29 cellular contexts compared by ENCODE assay signal in genomic region chr6:55977959-55978358, GRCh38.
"Had no signal": no experiment of that assay in that cellular context is flagged by ENCODE, and none has a peak within 500 bp of the region (broad histone marks: within the 10 kb centered on the region; RNA-seq: fewer than 3 reads in every experiment).

No MANE protein-coding gene starts in this region.

- DNase-seq: heart left ventricle; islet precursor cell; left cardiac atrium; lower lobe of right lung; mammary epithelial cell; mesenchymal stem cell; naive thymus-derived CD8-positive, alpha-beta T cell; nephron progenitor cell; occipital lobe; ovary; retina; right cardiac atrium; sigmoid colon; small intestine; spleen; stimulated activated CD4-positive, alpha-beta T cell treated with anti-CD3 and anti-CD28 coated beads, Interleukin-4, amount 100 ng/mL, for 24 hours; stimulated activated naive CD4-positive, alpha-beta T cell; tibial artery; trophoblast cell; upper lobe of right lung had no signal

- H3K9ac ChIP-seq: neural progenitor cell had no signal

- H2AFZ ChIP-seq: neural progenitor cell had no signal

- H3K36me3 Mint-ChIP-seq: naive thymus-derived CD8-positive, alpha-beta T cell; neural progenitor cell; stimulated activated effector memory CD8-positive, alpha-beta T cell treated with anti-CD3 and anti-CD28 coated beads, Interleukin-12 subunit alpha, Interleukin-12 subunit beta, amount 100 ng/mL, for 72 hours had no signal

- H3K4me3 ChIP-seq: heart left ventricle, lower lobe of right lung, neural progenitor cell, ovary, prostate gland, sigmoid colon, spleen, suprapubic skin, thoracic aorta, tibial artery, upper lobe of right lung had no signal

- H3K4me1 Mint-ChIP-seq: naive thymus-derived CD8-positive, alpha-beta T cell; nephron progenitor cell; neural progenitor cell; stimulated activated effector memory CD8-positive, alpha-beta T cell treated with anti-CD3 and anti-CD28 coated beads, Interleukin-12 subunit alpha, Interleukin-12 subunit beta, amount 100 ng/mL, for 72 hours had no signal

- H3K27me3 Mint-ChIP-seq: naive thymus-derived CD8-positive, alpha-beta T cell; stimulated activated naive CD8-positive, alpha-beta T cell treated with anti-CD3 and anti-CD28 coated beads, Interleukin-15, Interleukin-2, amounts not matched to agents 100 ng/mL and 50 ng/mL, for 24 hours had no signal

- H3K27ac Mint-ChIP-seq: naive thymus-derived CD8-positive, alpha-beta T cell; nephron progenitor cell; neural progenitor cell; stimulated activated effector memory CD8-positive, alpha-beta T cell treated with anti-CD3 and anti-CD28 coated beads, Interleukin-12 subunit alpha, Interleukin-12 subunit beta, amount 100 ng/mL, for 72 hours; stimulated activated naive CD8-positive, alpha-beta T cell treated with anti-CD3 and anti-CD28 coated beads, Interleukin-15, Interleukin-2, amounts not matched to agents 100 ng/mL and 50 ng/mL, for 24 hours had no signal

- H3K4me2 ChIP-seq: neural progenitor cell had no signal

- ATAC-seq: heart left ventricle; left cardiac atrium; left lobe of liver; lower lobe of right lung; naive thymus-derived CD8-positive, alpha-beta T cell; right cardiac atrium; stimulated activated effector memory CD8-positive, alpha-beta T cell treated with anti-CD3 and anti-CD28 coated beads, Interleukin-12 subunit alpha, Interleukin-12 subunit beta, amount 100 ng/mL, for 72 hours; upper lobe of right lung had no signal

- H3K4me1 ChIP-seq: heart left ventricle, lower lobe of right lung, neural progenitor cell, prostate gland, sigmoid colon, spleen, suprapubic skin, tibial artery, upper lobe of right lung had no signal

- H3K9me3 Mint-ChIP-seq: nephron progenitor cell; neural progenitor cell; stimulated activated naive CD8-positive, alpha-beta T cell treated with anti-CD3 and anti-CD28 coated beads, Interleukin-15, Interleukin-2, amounts not matched to agents 100 ng/mL and 50 ng/mL, for 24 hours had no signal

- H3K36me3 ChIP-seq: heart left ventricle, lower lobe of right lung, neural progenitor cell, neutrophil, ovary, prostate gland, sigmoid colon, spleen, suprapubic skin, thoracic aorta, tibial artery, upper lobe of right lung had no signal

- H3K4me3 Mint-ChIP-seq: naive thymus-derived CD8-positive, alpha-beta T cell; nephron progenitor cell; neural progenitor cell; stimulated activated effector memory CD8-positive, alpha-beta T cell treated with anti-CD3 and anti-CD28 coated beads, Interleukin-12 subunit alpha, Interleukin-12 subunit beta, amount 100 ng/mL, for 72 hours; stimulated activated naive CD8-positive, alpha-beta T cell treated with anti-CD3 and anti-CD28 coated beads, Interleukin-15, Interleukin-2, amounts not matched to agents 100 ng/mL and 50 ng/mL, for 24 hours had no signal

- H3K27me3 ChIP-seq: heart left ventricle, neural progenitor cell, ovary, sigmoid colon, spleen, suprapubic skin, tibial artery, upper lobe of right lung had no signal

- H3K9me3 ChIP-seq: heart left ventricle, lower lobe of right lung, neutrophil, ovary, prostate gland, sigmoid colon, spleen, suprapubic skin, thoracic aorta, tibial artery, upper lobe of right lung had no signal

- H3K27ac ChIP-seq: heart left ventricle, lower lobe of right lung, neural progenitor cell, neutrophil, ovary, prostate gland, sigmoid colon, spleen, suprapubic skin, thoracic aorta, tibial artery, upper lobe of right lung had no signal

- FAIRE-seq: small intestine, urothelium cell line had no signal
